ENCODE assay signal across 17 cellular contexts in genomic region chr2:156784034-156784433, GRCh38.
DNase-seq lines count a peak whose midpoint lies in the region; ATAC-seq, FAIRE-seq and TF ChIP-seq lines count a peak whose summit lies in the region.
"Had no signal": no experiment of that assay in that cellular context is flagged by ENCODE, and none has a peak within 500 bp of the region (broad histone marks: within the 10 kb centered on the region; RNA-seq: fewer than 3 reads in every experiment).

No MANE protein-coding gene starts in this region.

- TF ChIP-seq CTCF in HFFc6 (IDR thresholded peaks at IDR 0.05) (no peak), RWPE1 (conservative IDR thresholded peaks at IDR 0.05; ENCODE audit: low read depth) (no peak)

- DNase-seq in DMS 273 (lab: John Stamatoyannopoulos, UW; ENCODE audit: unreplicated experiment) (peak; percentile 96), NCI-H1092 (lab: John Stamatoyannopoulos, UW) (peak; percentile 39), NCI-H82 treated with DMSO at 0.1 percent for 48 hours (lab: John Stamatoyannopoulos, UW; ENCODE audit: unreplicated experiment) (peak; percentile 96), HFFc6 (no peak), RWPE1 (ENCODE audit: low spot score) (no peak)
- DNase-seq: activated CD8-positive, alpha-beta T cell treated with anti-CD3 and anti-CD28 coated beads for 36 hours; cerebellar nuclear complex; DND-41; foreskin melanocyte; natural killer cell; stimulated activated CD4-positive, alpha-beta T cell treated with anti-CD3 and anti-CD28 coated beads, Interleukin-15, amount 100 ng/mL, for 24 hours; SW 1271 had no signal

- CTCF ChIA-PET in RWPE1 (lab: Yijun Ruan, JAX): interaction anchor here (0.7 kb wide), 1 partner anchor 37 kb away, joined by 3 read pairs; no protein-coding TSS in a partner anchor

- H3K27ac ChIP-seq in RWPE1: no peak overlapping the region
- H3K27ac ChIP-seq: adrenal gland had no signal

- peak; percentile 33 for FAIRE-seq in islet of Langerhans (lab: Jason Lieb, UNC)
- FAIRE-seq: endometrium, H54 had no signal

- H3K4me3 Mint-ChIP-seq in HFFc6: no peak overlapping the region
- H3K4me3 Mint-ChIP-seq: activated CD8-positive, alpha-beta T cell treated with anti-CD3 and anti-CD28 coated beads for 36 hours; natural killer cell had no signal

- peaks cover 4% of the 10 kb centered on the region; the same call in 1 of the 2 replicates for H3K9me3 Mint-ChIP-seq in HFFc6
- H3K9me3 Mint-ChIP-seq: activated CD8-positive, alpha-beta T cell treated with anti-CD3 and anti-CD28 coated beads for 36 hours had no signal

- POLR2A ChIA-PET in RWPE1 (lab: Yijun Ruan, JAX; ENCODE audit: low non-redundant PET): no interaction called here

- H3K36me3 Mint-ChIP-seq in HFFc6 (ENCODE audit: low read depth): no peaks in the 10 kb centered on the region
- H3K36me3 Mint-ChIP-seq: natural killer cell had no signal

- H3K27ac Mint-ChIP-seq in HFFc6: no peak overlapping the region
- H3K27ac Mint-ChIP-seq: activated CD8-positive, alpha-beta T cell treated with anti-CD3 and anti-CD28 coated beads for 36 hours; natural killer cell had no signal

- no peak for ATAC-seq in HG03045 (IDR thresholded peaks at IDR 0.05; ENCODE audit: unreplicated experiment)
- ATAC-seq: activated CD8-positive, alpha-beta T cell treated with anti-CD3 and anti-CD28 coated beads for 36 hours; natural killer cell had no signal

- H3K4me1 Mint-ChIP-seq in HFFc6 (ENCODE audit: low read depth): no peaks in the 10 kb centered on the region
- H3K4me1 Mint-ChIP-seq: natural killer cell had no signal

- no peaks in the 10 kb centered on the region for H3K27me3 Mint-ChIP-seq in HFFc6 (ENCODE audit: insufficient read depth)

Comparison
In these comparisons a context has a peak if more than half of its experiments do, and no peak if none do; other contexts are left out.
1. DNase-seq: peak in DMS 273 (single experiment), NCI-H1092 (single experiment) and NCI-H82 treated with DMSO at 0.1 percent for 48 hours (single experiment); none in HFFc6 (single experiment) and RWPE1 (single experiment).